10 cellular contexts compared by ENCODE assay signal in the genomic region with DNA sequence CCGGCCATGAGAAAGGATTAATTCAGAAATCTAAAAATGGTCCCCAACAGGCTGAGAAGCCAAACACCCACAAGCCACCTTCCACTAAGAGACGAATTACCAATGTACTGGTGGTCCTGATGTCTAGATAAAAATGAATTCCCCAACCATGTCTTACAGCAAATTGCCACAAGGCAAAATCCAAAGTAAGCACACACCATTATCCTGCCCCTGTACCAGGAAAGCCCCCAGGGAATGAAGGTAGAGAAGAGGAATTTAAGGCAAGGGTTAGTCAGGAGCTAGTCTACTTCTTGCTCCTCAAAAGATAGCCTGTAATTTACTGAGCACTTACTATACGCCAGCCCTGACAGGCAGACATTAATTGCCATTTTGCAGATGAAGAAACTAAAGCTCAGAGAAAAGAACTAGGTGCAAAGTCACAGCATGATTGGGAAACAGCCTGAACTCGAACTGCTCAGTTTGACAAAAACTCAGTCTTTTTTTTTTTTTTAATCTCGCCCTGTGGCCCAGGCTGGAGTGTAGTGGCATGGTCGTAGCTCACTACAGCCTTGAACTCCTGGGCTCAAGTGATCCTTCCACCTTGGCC.
DNase-seq lines count a peak whose midpoint lies in the region; ATAC-seq and TF ChIP-seq lines count a peak whose summit lies in the region.
"Had no signal": no experiment of that assay in that cellular context is flagged by ENCODE, and none has a peak within 500 bp of the region (broad histone marks: within the 10 kb centered on the region; RNA-seq: fewer than 3 reads in every experiment).

No MANE protein-coding gene starts in this region.

- peaks cover 83% of the 10 kb centered on the region for H3K4me1 Mint-ChIP-seq in T-helper 2 cell treated with Interferon-gamma antibody and Interleukin-4, amounts not matched to agents 5 μg/mL and 100 μg/mL, for 36 hours (ENCODE audit: low read depth)
- H3K4me1 Mint-ChIP-seq in T-helper 17 cell (peaks cover 77% of the 10 kb centered on the region), immature natural killer cell (peaks cover 99 to 100% of the 10 kb centered on the region in 2 donors), progenitor cell of endocrine pancreas (ENCODE audit: low read depth) (peaks cover 32% of the 10 kb centered on the region)

- TF ChIP-seq EP300 in stomach (IDR thresholded peaks at IDR 0.05): no peak

- no peaks in the 10 kb centered on the region for H3K27me3 ChIP-seq in stomach

- peak overlapping the region; percentile 2 to 88 (median 77) for H3K27ac ChIP-seq in stomach

- no peak for TF ChIP-seq CTCF in stomach (IDR thresholded peaks at IDR 0.05)
- TF ChIP-seq CTCF in progenitor cell of endocrine pancreas (IDR thresholded peaks at IDR 0.05; ENCODE audit: unreplicated experiment): no peak

- no peaks in the 10 kb centered on the region for H3K9me3 Mint-ChIP-seq in T-helper 2 cell treated with Interferon-gamma antibody and Interleukin-4, amounts not matched to agents 5 μg/mL and 100 μg/mL, for 36 hours
- no peaks in the 10 kb centered on the region for H3K9me3 Mint-ChIP-seq in immature natural killer cell
- peaks cover under 1% of the 10 kb centered on the region for H3K9me3 Mint-ChIP-seq in progenitor cell of endocrine pancreas (ENCODE audit: low read depth)
- H3K9me3 Mint-ChIP-seq: naive thymus-derived CD4-positive, alpha-beta T cell had no signal

- H3K27me3 Mint-ChIP-seq in T-helper 2 cell treated with Interferon-gamma antibody and Interleukin-4, amounts not matched to agents 5 μg/mL and 100 μg/mL, for 36 hours (ENCODE audit: low read depth): no peaks in the 10 kb centered on the region
- H3K27me3 Mint-ChIP-seq in T-helper 17 cell (no peaks in the 10 kb centered on the region), immature natural killer cell (ENCODE audit: low read depth in 3 of 3) (peaks cover 0 to 9% (median 7%) of the 10 kb centered on the region in 3 donors), progenitor cell of endocrine pancreas (no peaks in the 10 kb centered on the region)
- H3K27me3 Mint-ChIP-seq: naive thymus-derived CD4-positive, alpha-beta T cell had no signal

- H3K4me3 Mint-ChIP-seq in T-helper 2 cell treated with Interferon-gamma antibody and Interleukin-4, amounts not matched to agents 5 μg/mL and 100 μg/mL, for 36 hours: peak overlapping the region; percentile 71
- H3K4me3 Mint-ChIP-seq in T-helper 17 cell (peak overlapping the region; percentile 92), immature natural killer cell (peak overlapping the region; percentile 69 to 92 (median 80)), progenitor cell of endocrine pancreas (ENCODE audit: low read depth) (no peak overlapping the region)

- ATAC-seq in T-helper 17 cell: no peak

- H3K9me3 ChIP-seq in T-helper 17 cell (ENCODE audit: control insufficient read depth, low read length, poor library complexity, severe bottlenecking): no peaks in the 10 kb centered on the region
- H3K9me3 ChIP-seq in stomach: no peaks in the 10 kb centered on the region

- no peak for TF ChIP-seq POLR2A in stomach (IDR thresholded peaks at IDR 0.05)

- peak overlapping the region; percentile 98 for H3K27ac Mint-ChIP-seq in T-helper 2 cell treated with Interferon-gamma antibody and Interleukin-4, amounts not matched to agents 5 μg/mL and 100 μg/mL, for 36 hours
- H3K27ac Mint-ChIP-seq in T-helper 17 cell (peak overlapping the region; percentile 100), immature natural killer cell (peak overlapping the region; percentile 96 to 100 (median 96)), progenitor cell of endocrine pancreas (no peak overlapping the region)

- H3K36me3 Mint-ChIP-seq in T-helper 2 cell treated with Interferon-gamma antibody and Interleukin-4, amounts not matched to agents 5 μg/mL and 100 μg/mL, for 36 hours (ENCODE audit: low read depth): peaks cover 26% of the 10 kb centered on the region
- H3K36me3 Mint-ChIP-seq in T-helper 17 cell (ENCODE audit: low read depth) (no peaks in the 10 kb centered on the region), immature natural killer cell (peaks cover 0 to 2% (median 0%) of the 10 kb centered on the region in 3 donors), progenitor cell of endocrine pancreas (ENCODE audit: insufficient read depth) (no peaks in the 10 kb centered on the region)

- H3K4me1 ChIP-seq in stomach: peaks cover 48 to 93% (median 75%) of the 10 kb centered on the region in 4 donors

- H3K36me3 ChIP-seq in stomach: no peaks in the 10 kb centered on the region

- intact Hi-C loops in stomach (cut with DNase I; ENCODE audit: low total_unique reads): no loop called here

- no peak for DNase-seq in T-helper 2 cell treated with Interferon-gamma antibody and Interleukin-4, amounts not matched to agents 5 μg/mL and 100 μg/mL, for 36 hours (ENCODE audit: low spot score)
- DNase-seq in T-helper 2 cell: no peak
- no peak for DNase-seq in T-helper 17 cell
- DNase-seq in immature natural killer cell: no peak
- DNase-seq in stomach: no peak
- no peak for DNase-seq in T-helper 9 cell
- DNase-seq in hypothalamus (lab: John Stamatoyannopoulos, UW): no peak
- DNase-seq in progenitor cell of endocrine pancreas (ENCODE audit: low spot score, unreplicated experiment): no peak
- DNase-seq: erythroblast had no signal

- H3K4me3 ChIP-seq in stomach: no peak overlapping the region

- 83 to 88% (median 87%) methylated on average over 6 of the region's 6 CpGs for WGBS in stomach, 5 donors
